In genomic region chr1:244273845-244274619, GRCh38 we compare ENCODE assay signal across 8 cellular contexts.
DNase-seq lines count a peak whose midpoint lies in the region; ATAC-seq and TF ChIP-seq lines count a peak whose summit lies in the region.

No MANE protein-coding gene starts in this region.

- no peaks in the 10 kb centered on the region for H3K27me3 ChIP-seq in effector memory CD4-positive, alpha-beta T cell (replicated peaks; ENCODE audit: control insufficient read depth, insufficient read depth, low read length, poor library complexity, severe bottlenecking)

- H3K9me3 ChIP-seq in effector memory CD4-positive, alpha-beta T cell (ENCODE audit: control insufficient read depth, low read length) = no peaks in the 10 kb centered on the region

- DNase-seq in GM04503 (ENCODE audit: low read depth) (peak; percentile 87), NOMO-1 treated with DMSO at 0.1 percent for 48 hours (lab: John Stamatoyannopoulos, UW; ENCODE audit: unreplicated experiment) (peak; percentile 54), dermis blood vessel endothelial cell (peak; percentile 88), mucosa of gallbladder (ENCODE audit: low spot score) (peak; percentile 61), NCI-H748 (lab: John Stamatoyannopoulos, UW; ENCODE audit: unreplicated experiment) (no peak), OCI-M1 (lab: John Stamatoyannopoulos, UW) (no peak)
- no peak for DNase-seq in effector memory CD4-positive, alpha-beta T cell

- no peaks in the 10 kb centered on the region for H3K36me3 ChIP-seq in effector memory CD4-positive, alpha-beta T cell (ENCODE audit: control insufficient read depth, insufficient read depth, low read length)

- no peak for TF ChIP-seq POLR2A in GM18505 (IDR thresholded peaks at IDR 0.05; ENCODE audit: borderline replicate concordance, extremely low read depth, insufficient read depth, insufficient read length)

- no peak overlapping the region for H3K4me3 ChIP-seq in effector memory CD4-positive, alpha-beta T cell (ENCODE audit: insufficient read depth, low read depth, low read length, poor library complexity, severe bottlenecking)

- H3K27ac ChIP-seq in effector memory CD4-positive, alpha-beta T cell (ENCODE audit: insufficient read depth, low read length, poor library complexity, severe bottlenecking) = no peak overlapping the region

- no peaks in the 10 kb centered on the region for H3K4me1 ChIP-seq in effector memory CD4-positive, alpha-beta T cell (ENCODE audit: control insufficient read depth, insufficient read depth, low read length, poor library complexity, severe bottlenecking)

- ATAC-seq in GM18505 (IDR thresholded peaks at IDR 0.05; ENCODE audit: unreplicated experiment) = no peak

Comparison
In these comparisons a context has a peak if more than half of its experiments do, and no peak if none do; other contexts are left out.
1. DNase-seq: peak in GM04503 (single experiment), NOMO-1 treated with DMSO at 0.1 percent for 48 hours (single experiment), dermis blood vessel endothelial cell (single experiment) and mucosa of gallbladder (single experiment); none in NCI-H748 (single experiment), OCI-M1 (single experiment) and effector memory CD4-positive, alpha-beta T cell (0 of 3).